11 cellular contexts compared by ENCODE assay signal in the genomic region with DNA sequence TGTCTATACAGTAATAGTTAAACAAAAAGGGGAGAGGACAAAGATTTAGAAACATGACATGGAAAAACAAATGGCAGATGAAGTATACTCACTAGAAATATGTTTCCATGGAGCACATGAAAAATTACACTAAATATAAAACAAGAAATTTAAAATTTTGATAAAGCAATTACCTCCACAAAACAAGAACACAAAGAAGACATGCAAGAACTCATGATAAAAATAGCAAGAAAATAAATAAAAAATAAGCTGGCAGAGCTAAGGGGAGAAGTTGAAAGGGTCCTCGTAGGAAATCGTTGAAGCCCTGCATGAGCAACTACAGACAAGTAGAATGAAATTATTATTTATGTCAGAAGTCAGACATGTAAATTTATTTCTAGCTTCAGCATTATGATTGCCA.
"Had no signal": no experiment of that assay in that cellular context is flagged by ENCODE, and none has a peak within 500 bp of the region (broad histone marks: within the 10 kb centered on the region; RNA-seq: fewer than 3 reads in every experiment).

No MANE protein-coding gene starts in this region.

- H3K27ac ChIP-seq: GM23248 had no signal

- H3K4me3 ChIP-seq: GM23248, GM23338, HAP-1 had no signal

- H3K4me1 ChIP-seq: HAP-1 had no signal

- H2AFZ ChIP-seq: GM23248, GM23338 had no signal

- H3K27ac Mint-ChIP-seq: GM23338, H9, HFFc6 had no signal

- ATAC-seq: GM23338, HCT116 had no signal

- H3K4me2 ChIP-seq: GM23338 had no signal

- FAIRE-seq: H1, H54 had no signal

- H3K9ac ChIP-seq: GM23248 had no signal

- H3K36me3 ChIP-seq: HAP-1 had no signal

- H3K4me3 Mint-ChIP-seq: GM23338, H9, HFFc6 had no signal

- H3K4me1 Mint-ChIP-seq: GM23338, H9 had no signal

- DNase-seq: GM23248, GOT3, H7, H9, HCEC 1CT, HFFc6 had no signal
